ENCODE assay signal across 20 cellular contexts in genomic region chr5:86806206-86806605, GRCh38.
DNase-seq lines count a peak whose midpoint lies in the region; ATAC-seq and TF ChIP-seq lines count a peak whose summit lies in the region.
"Had no signal": no experiment of that assay in that cellular context is flagged by ENCODE, and none has a peak within 500 bp of the region (broad histone marks: within the 10 kb centered on the region; RNA-seq: fewer than 3 reads in every experiment).

No MANE protein-coding gene starts in this region.

- H2AK5ac ChIP-seq in mesendoderm (ENCODE audit: low read length), result no peak overlapping the region

- no peak overlapping the region for H4K5ac ChIP-seq in mesendoderm (ENCODE audit: low read length)

- H3K4me1 ChIP-seq in mesendoderm (ENCODE audit: control insufficient read depth, low read depth, low read length) (no peaks in the 10 kb centered on the region), endodermal cell (ENCODE audit: control insufficient read depth, insufficient read depth, low read length) (no peaks in the 10 kb centered on the region)
- H3K4me1 ChIP-seq: HAP-1 had no signal

- H4K8ac ChIP-seq in mesendoderm (ENCODE audit: low read depth, low read length), result no peak overlapping the region

- TF ChIP-seq CTCF in endodermal cell (conservative IDR thresholded peaks at IDR 0.05), result no peak

- H3K27me3 ChIP-seq in mesendoderm (ENCODE audit: insufficient read depth, low read length, poor library complexity) (no peaks in the 10 kb centered on the region), endodermal cell (ENCODE audit: control insufficient read depth, insufficient read depth, low read length, poor library complexity, severe bottlenecking) (no peaks in the 10 kb centered on the region)

- H3K36me3 ChIP-seq in mesendoderm (ENCODE audit: control insufficient read depth, insufficient read depth, low read length) (no peaks in the 10 kb centered on the region), endodermal cell (ENCODE audit: control insufficient read depth, insufficient read depth, low read length) (no peaks in the 10 kb centered on the region)
- H3K36me3 ChIP-seq: HAP-1 had no signal

- no peaks in the 10 kb centered on the region for H3K79me1 ChIP-seq in mesendoderm (ENCODE audit: low read length)

- no peak overlapping the region for H3K4me3 Mint-ChIP-seq in endodermal cell

- intact Hi-C loops in posterior vena cava (cut with DNase I), result no loop called here

- H2BK120ac ChIP-seq in mesendoderm (ENCODE audit: low read depth, low read length), result no peak overlapping the region

- DNase-seq in ELR (ENCODE audit: low read depth) (peak; percentile 15), M059J (ENCODE audit: low read depth) (peak; percentile 4), glomerular visceral epithelial cell (ENCODE audit: extremely low spot score) (peak; percentile 12), mesendoderm (no peak), endodermal cell (no peak), posterior vena cava (ENCODE audit: low spot score) (no peak)
- no peak for DNase-seq in stimulated activated CD4-positive, alpha-beta T cell treated with anti-CD3 and anti-CD28 coated beads, Interleukin-2, amount 100 ng/mL, for 48 hours
- DNase-seq: NCI-H1092 treated with DMSO at 0.1 percent for 48 hours; NCI-H1436 treated with DMSO at 0.1 percent for 48 hours; NCI-H1930; NCI-H2227 treated with DMSO at 0.1 percent for 48 hours; NCI-H510A treated with DMSO at 0.1 percent for 48 hours; NCI-H774; NK-92 treated with Interleukin-12 subunit alpha and Interleukin-12 subunit beta, amount 100 ng/mL, for 24 hours; Right ventricle myocardium superior had no signal

- H3K4me3 ChIP-seq in mesendoderm (ENCODE audit: low read length) (no peak overlapping the region), endodermal cell (ENCODE audit: low read length) (no peak overlapping the region)
- H3K4me3 ChIP-seq: GM12878, HAP-1, K562 had no signal

- H3K27ac Mint-ChIP-seq in endodermal cell, result no peak overlapping the region

- no peak overlapping the region for H3K4me2 ChIP-seq in mesendoderm (ENCODE audit: low read length)

- no peak overlapping the region for H2BK15ac ChIP-seq in mesendoderm (replicated peaks; ENCODE audit: low read depth)

- ATAC-seq in HG02884 (IDR thresholded peaks at IDR 0.05; ENCODE audit: unreplicated experiment), result no peak
- ATAC-seq: GM12878, K562 had no signal

- no peak overlapping the region for H3K18ac ChIP-seq in mesendoderm (ENCODE audit: low read length)

- no peak overlapping the region for H3K27ac ChIP-seq in mesendoderm (ENCODE audit: low read depth, low read length)
- H3K27ac ChIP-seq in endodermal cell (ENCODE audit: low read depth, low read length), result no peak overlapping the region
- H3K27ac ChIP-seq: C4-2B had no signal

- peak overlapping the region; percentile 1 for H3K56ac ChIP-seq in mesendoderm (ENCODE audit: low read length)

- H3K4me1 Mint-ChIP-seq in endodermal cell, result peaks cover 1% of the 10 kb centered on the region

- peaks cover 11% of the 10 kb centered on the region for H3K9me3 ChIP-seq in endodermal cell (ENCODE audit: control insufficient read depth, low read length)
- H3K9me3 ChIP-seq: HAP-1 had no signal

- no peaks in the 10 kb centered on the region for H3K79me2 ChIP-seq in mesendoderm (ENCODE audit: control insufficient read depth, insufficient read depth, low read length)

- H3K27me3 Mint-ChIP-seq in endodermal cell (ENCODE audit: insufficient read depth), result no peaks in the 10 kb centered on the region

- H3K9ac ChIP-seq in mesendoderm (ENCODE audit: low read length), result no peak overlapping the region
- H3K9ac ChIP-seq in endodermal cell (ENCODE audit: extremely low read depth, low read length, poor library complexity, severe bottlenecking), result no peak overlapping the region

- H3K23ac ChIP-seq in mesendoderm (ENCODE audit: low read length), result no peak overlapping the region

- H3K9me3 Mint-ChIP-seq in endodermal cell, result peaks cover 9% of the 10 kb centered on the region

- no peak overlapping the region for H2BK5ac ChIP-seq in mesendoderm (ENCODE audit: low read length)

- no peaks in the 10 kb centered on the region for H3K36me3 Mint-ChIP-seq in endodermal cell (ENCODE audit: low read depth)

- no peak overlapping the region for H3K4ac ChIP-seq in mesendoderm (ENCODE audit: low read depth, low read length)

- no CpG with 5 or more reads among the region's 1 CpG for WGBS in mesendoderm (ENCODE audit: extremely low coverage, insufficient coverage, low lambda C conversion rate)
- WGBS in endodermal cell (ENCODE audit: insufficient coverage in 1 of 2, insufficient read length in 1 of 2), 2 experiments, result 94% methylated on average over 1 of the region's 1 CpG; no CpG with 5 or more reads in 1 of the 2 experiments

Comparison
In these comparisons a context has a peak if more than half of its experiments do, and no peak if none do; other contexts are left out.
1. DNase-seq: peak in ELR (single experiment), M059J (single experiment) and glomerular visceral epithelial cell (single experiment); none in mesendoderm (single experiment), endodermal cell (single experiment), stimulated activated CD4-positive, alpha-beta T cell treated with anti-CD3 and anti-CD28 coated beads, Interleukin-2, amount 100 ng/mL, for 48 hours (0 of 2) and posterior vena cava (single experiment).